ENCODE assay signal across 8 cellular contexts in the genomic region with DNA sequence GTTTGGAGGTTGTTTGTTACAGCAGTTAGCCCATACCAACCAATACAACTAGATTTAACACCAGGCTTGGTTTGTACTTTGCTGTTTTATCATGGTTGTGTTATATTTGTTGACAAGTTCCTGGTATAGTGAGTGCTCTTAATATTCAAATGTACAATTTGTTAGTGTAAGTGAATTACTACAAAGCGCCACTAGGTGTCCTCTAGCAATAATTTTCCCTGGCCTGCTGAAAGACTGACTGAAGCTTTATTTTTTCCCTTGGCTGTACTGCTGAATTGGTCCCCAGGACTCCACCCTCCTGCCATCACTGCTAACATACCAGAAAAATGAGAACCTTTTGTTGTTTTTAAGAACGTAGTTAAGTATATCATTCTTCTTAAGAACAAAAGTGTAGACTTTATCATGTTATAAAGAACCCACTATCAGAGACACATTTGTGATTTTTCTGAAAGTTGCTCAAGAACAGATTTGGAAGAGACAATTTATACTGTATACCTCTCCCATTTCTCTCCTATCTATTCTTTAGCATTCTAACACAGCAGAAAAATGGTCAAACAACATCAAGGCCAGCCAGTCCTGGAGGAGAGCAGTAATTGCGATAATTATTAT.
A peak's percentile ranks its signal among the peaks of the same experiment; 100 is the strongest.
DNase-seq lines count a peak whose midpoint lies in the region; ATAC-seq, FAIRE-seq and TF ChIP-seq lines count a peak whose summit lies in the region.

No MANE protein-coding gene starts in this region.

- H3K9me3 ChIP-seq in K562 (replicated peaks; ENCODE audit: control insufficient read depth, insufficient read depth, low read depth, low read length), result no peaks in the 10 kb centered on the region
- H3K9me3 ChIP-seq in tibial nerve, result no peaks in the 10 kb centered on the region

- no peaks in the 10 kb centered on the region for H4K20me1 ChIP-seq in K562 (replicated peaks; ENCODE audit: control insufficient read depth, insufficient read depth, low read length)

- no peak overlapping the region for H3K27ac Mint-ChIP-seq in activated naive CD8-positive, alpha-beta T cell treated with anti-CD3 and anti-CD28 coated beads for 36 hours

- no peaks in the 10 kb centered on the region for H3K9me1 ChIP-seq in K562 (ENCODE audit: control insufficient read depth, insufficient read depth, low read length)

- DNase-seq in Caki2 (ENCODE audit: low read depth), result peak; percentile 19
- DNase-seq in NCI-H526 (lab: John Stamatoyannopoulos, UW), result peak; percentile 30 to 72
- peak; percentile 10 to 40 (median 30) for DNase-seq in K562 (ENCODE audit: extremely low read depth in 1 of 4, low spot score in 3 of 4)
- peak; percentile 58 for DNase-seq in kidney glomerular epithelial cell (lab: John Stamatoyannopoulos, UW)
- peak in 1 of 2 donors; percentile 43 for DNase-seq in tibial nerve (ENCODE audit: low spot score in 2 of 2)
- DNase-seq in activated naive CD8-positive, alpha-beta T cell treated with anti-CD3 and anti-CD28 coated beads for 36 hours, result no peak

- no peaks in the 10 kb centered on the region for H3K27me3 ChIP-seq in K562 (ENCODE audit: control insufficient read depth in 2 of 2, insufficient read depth in 2 of 2, low read length in 2 of 2)
- H3K27me3 ChIP-seq in tibial nerve, result no peaks in the 10 kb centered on the region

- TF ChIP-seq POLR2A in K562 (conservative IDR thresholded peaks at IDR 0.05), result no peak
- TF ChIP-seq POLR2A in tibial nerve (IDR thresholded peaks at IDR 0.05), result no peak

- FAIRE-seq in K562 (lab: Jason Lieb, UNC), result peak; percentile 73

- 12% methylated on average over 3 of the region's 3 CpGs for WGBS in K562 (ENCODE audit: insufficient coverage, low coverage, missing lambda C conversion rate)
- WGBS in tibial nerve, 2 donors, result 33 to 34% methylated on average over 3 of the region's 3 CpGs

- peak; percentile 71 for ATAC-seq in GM18870 (IDR thresholded peaks at IDR 0.05; ENCODE audit: unreplicated experiment)
- peak; percentile 47 for ATAC-seq in HG03196 (IDR thresholded peaks at IDR 0.05; ENCODE audit: unreplicated experiment)
- peak; percentile 77 for ATAC-seq in K562

- no peak for TF ChIP-seq EP300 in K562 (IDR thresholded peaks at IDR 0.05; ENCODE audit: low read length)
- TF ChIP-seq EP300 in tibial nerve (IDR thresholded peaks at IDR 0.05), result no peak

- no peaks in the 10 kb centered on the region for H3K9me3 Mint-ChIP-seq in activated naive CD8-positive, alpha-beta T cell treated with anti-CD3 and anti-CD28 coated beads for 36 hours

- POLR2A ChIA-PET in K562 (lab: Yijun Ruan, JAX), result interaction anchor here (1.3 kb wide), 1 partner anchor 13 kb away, joined by 3 read pairs; no protein-coding TSS in a partner anchor

- no peak overlapping the region for H3K4me2 ChIP-seq in K562 (ENCODE audit: insufficient read depth, low read length)

- peak; percentile 38 to 68 (median 56); a peak in 5 of 6 replicates for TF ChIP-seq CTCF in K562 (IDR thresholded peaks at IDR 0.05 in 2 of 3, conservative IDR thresholded peaks at IDR 0.05 in 1 of 3; ENCODE audit: insufficient read depth in 2 of 3, low read depth in 1 of 3, low read length in 3 of 3)
- peak; percentile 57 to 70 (median 63) for TF ChIP-seq CTCF in tibial nerve (IDR thresholded peaks at IDR 0.05)

- H3K9ac ChIP-seq in K562 (ENCODE audit: insufficient read depth in 1 of 2, low read depth in 2 of 2, low read length in 2 of 2), result no peak overlapping the region

- H3K27ac ChIP-seq in K562 (ENCODE audit: extremely low read depth, low read depth, low read length) (no peak overlapping the region), tibial nerve (no peak overlapping the region)

- intact Hi-C loops in K562 (cut with micrococcal nuclease), result loop anchor here (1.0 to 10.0 kb wide), 2 partner anchors 244 to 1731 kb away; no protein-coding TSS in a partner anchor

- H3K4me1 ChIP-seq in K562 (replicated peaks in 1 of 2; ENCODE audit: control insufficient read depth in 2 of 2, insufficient read depth in 2 of 2, low read length in 2 of 2) (no peaks in the 10 kb centered on the region), tibial nerve (no peaks in the 10 kb centered on the region)

- BruUV-seq in K562 (replicated peaks; lab: Mats Ljungman, UMichigan), result no TSS peak

- peaks cover 19% of the 10 kb centered on the region for H3K27me3 Mint-ChIP-seq in activated naive CD8-positive, alpha-beta T cell treated with anti-CD3 and anti-CD28 coated beads for 36 hours

- in situ Hi-C loops in Caki2 (cut with HindIII; ENCODE audit: low pct_unique_long_range_greater_than_20kb, low sequenced_read_pairs), result no loop called here
- in situ Hi-C loops in K562 (cut with MboI), result no loop called here

- TF ChIP-seq RAD21 in K562 (CRISPR knock-in tag; conservative IDR thresholded peaks at IDR 0.05 in 1 of 2, IDR thresholded peaks at IDR 0.05 in 1 of 2), result peak; percentile 71

- CTCF ChIA-PET in K562 (lab: Yijun Ruan, JAX; ENCODE audit: low intra/inter-chr PET ratio), result interaction anchor here (0.5 to 1.7 kb wide), 2 partner anchors 244 to 316 kb away, joined by 3 to 13 read pairs; no protein-coding TSS in a partner anchor

- no peaks in the 10 kb centered on the region for H3K4me1 Mint-ChIP-seq in activated naive CD8-positive, alpha-beta T cell treated with anti-CD3 and anti-CD28 coated beads for 36 hours

- H3K4me3 ChIP-seq in K562 (no peak overlapping the region), tibial nerve (no peak overlapping the region)

- no peak overlapping the region for H3K4me3 Mint-ChIP-seq in activated naive CD8-positive, alpha-beta T cell treated with anti-CD3 and anti-CD28 coated beads for 36 hours

- no peaks in the 10 kb centered on the region for H3K36me3 Mint-ChIP-seq in activated naive CD8-positive, alpha-beta T cell treated with anti-CD3 and anti-CD28 coated beads for 36 hours

- no peak overlapping the region for H2AFZ ChIP-seq in K562 (ENCODE audit: low read depth, low read length)

- H3K79me2 ChIP-seq in K562 (ENCODE audit: control insufficient read depth, insufficient read depth, low read length), result no peaks in the 10 kb centered on the region

- no peaks in the 10 kb centered on the region for H3K36me3 ChIP-seq in K562 (ENCODE audit: control insufficient read depth, insufficient read depth, low read length)
- no peaks in the 10 kb centered on the region for H3K36me3 ChIP-seq in tibial nerve

TF ChIP-seq in K562, 482 proteins besides CTCF, POLR2A, EP300 and RAD21:
- TF ChIP-seq HNRNPLL (IDR thresholded peaks at IDR 0.05; ENCODE audit: low read depth, low read length, poor library complexity, severe bottlenecking) (no peak), CCNT2 (IDR thresholded peaks at IDR 0.05; ENCODE audit: borderline replicate concordance, extremely low read depth, insufficient read length, low read depth, low read length) (no peak)
TF ChIP-seq in K562: peak in this region for 0.
